10 cellular contexts compared by ENCODE assay signal in genomic region chr5:157549283-157549629, GRCh38. TPM values are rescaled to one million over a fixed set of nuclear protein-coding genes. Genes with fewer than 3 reads are reported as not detected.
DNase-seq lines count a peak whose midpoint lies in the region; ATAC-seq and TF ChIP-seq lines count a peak whose summit lies in the region.
"Had no signal": no experiment of that assay in that cellular context is flagged by ENCODE, and none has a peak within 500 bp of the region (broad histone marks: within the 10 kb centered on the region; RNA-seq: fewer than 3 reads in every experiment).

No MANE protein-coding gene starts in this region.

- no peaks in the 10 kb centered on the region for H3K9me3 Mint-ChIP-seq in activated T-cell treated with anti-CD3 and anti-CD28 coated beads, Interleukin-2, amount 50 U/mL, for 72 hours
- no peaks in the 10 kb centered on the region for H3K9me3 Mint-ChIP-seq in effector memory CD8-positive, alpha-beta T cell
- no peaks in the 10 kb centered on the region for H3K9me3 Mint-ChIP-seq in stimulated activated memory B cell treated with anti-CD40 and anti-IgM and Interleukin-4, amounts not matched to agents 10 μg/mL and 1 μg/mL and 100 μg/mL, for 72 hours

- no peak for TF ChIP-seq CTCF in Peyer's patch (IDR thresholded peaks at IDR 0.05)

- no peak for ATAC-seq in activated T-cell treated with anti-CD3 and anti-CD28 coated beads, Interleukin-2, amount 50 U/mL, for 72 hours (replicated peaks in 1 of 2)
- ATAC-seq in effector memory CD8-positive, alpha-beta T cell (replicated peaks) = no peak
- no peak for ATAC-seq in stimulated activated memory B cell treated with anti-CD40 and anti-IgM and Interleukin-4, amounts not matched to agents 10 μg/mL and 1 μg/mL and 100 μg/mL, for 72 hours
- ATAC-seq in GM21526 (IDR thresholded peaks at IDR 0.05; ENCODE audit: low FRiP score, unreplicated experiment) (no peak), GM18502 (IDR thresholded peaks at IDR 0.05; ENCODE audit: poor library complexity, unreplicated experiment) (no peak)

- H3K9me3 ChIP-seq in Peyer's patch = no peaks in the 10 kb centered on the region

- no peaks in the 10 kb centered on the region for H3K36me3 ChIP-seq in Peyer's patch

- H3K4me3 Mint-ChIP-seq in activated T-cell treated with anti-CD3 and anti-CD28 coated beads, Interleukin-2, amount 50 U/mL, for 72 hours = peak overlapping the region; percentile 42 to 66
- H3K4me3 Mint-ChIP-seq in effector memory CD8-positive, alpha-beta T cell = peak overlapping the region; percentile 32 to 57
- peak overlapping the region; percentile 33 for H3K4me3 Mint-ChIP-seq in stimulated activated memory B cell treated with anti-CD40 and anti-IgM and Interleukin-4, amounts not matched to agents 10 μg/mL and 1 μg/mL and 100 μg/mL, for 72 hours
- H3K4me3 Mint-ChIP-seq: type B pancreatic cell had no signal

- H3K27ac ChIP-seq in Peyer's patch = peak overlapping the region in 3 of 4 donors; percentile 44 to 84 (median 62)

- no peak for TF ChIP-seq POLR2A in Peyer's patch (IDR thresholded peaks at IDR 0.05)

- H3K4me3 ChIP-seq in Peyer's patch = no peak overlapping the region

- no peak for DNase-seq in activated T-cell treated with anti-CD3 and anti-CD28 coated beads, Interleukin-2, amount 50 U/mL, for 72 hours
- no peak for DNase-seq in activated T-cell treated with anti-CD3 and anti-CD28 coated beads, Interleukin-2, amount 50 U/mL, for 1 hour
- DNase-seq in Peyer's patch = peak in 1 of 3 donors; percentile 4
- DNase-seq in effector memory CD8-positive, alpha-beta T cell = no peak
- DNase-seq in HPDE6-E6E7 (ENCODE audit: extremely low spot score) = no peak
- DNase-seq: occipital lobe had no signal

- peak overlapping the region; percentile 61 for H3K27ac Mint-ChIP-seq in activated T-cell treated with anti-CD3 and anti-CD28 coated beads, Interleukin-2, amount 50 U/mL, for 72 hours
- peak overlapping the region in 1 of 2 donors; percentile 76 for H3K27ac Mint-ChIP-seq in effector memory CD8-positive, alpha-beta T cell
- peak overlapping the region; percentile 75 for H3K27ac Mint-ChIP-seq in stimulated activated memory B cell treated with anti-CD40 and anti-IgM and Interleukin-4, amounts not matched to agents 10 μg/mL and 1 μg/mL and 100 μg/mL, for 72 hours
- H3K27ac Mint-ChIP-seq: type B pancreatic cell had no signal

- H3K27me3 Mint-ChIP-seq in activated T-cell treated with anti-CD3 and anti-CD28 coated beads, Interleukin-2, amount 50 U/mL, for 72 hours (ENCODE audit: low read depth) = no peaks in the 10 kb centered on the region
- no peaks in the 10 kb centered on the region for H3K27me3 Mint-ChIP-seq in effector memory CD8-positive, alpha-beta T cell
- H3K27me3 Mint-ChIP-seq in stimulated activated memory B cell treated with anti-CD40 and anti-IgM and Interleukin-4, amounts not matched to agents 10 μg/mL and 1 μg/mL and 100 μg/mL, for 72 hours = no peaks in the 10 kb centered on the region
- H3K27me3 Mint-ChIP-seq: type B pancreatic cell had no signal

- H3K36me3 Mint-ChIP-seq in activated T-cell treated with anti-CD3 and anti-CD28 coated beads, Interleukin-2, amount 50 U/mL, for 72 hours (ENCODE audit: insufficient read depth in 2 of 2) = peaks cover 13 to 16% of the 10 kb centered on the region in 2 donors
- H3K36me3 Mint-ChIP-seq in effector memory CD8-positive, alpha-beta T cell (ENCODE audit: insufficient read depth) = peaks cover 12% of the 10 kb centered on the region
- peaks cover 36% of the 10 kb centered on the region for H3K36me3 Mint-ChIP-seq in stimulated activated memory B cell treated with anti-CD40 and anti-IgM and Interleukin-4, amounts not matched to agents 10 μg/mL and 1 μg/mL and 100 μg/mL, for 72 hours
- H3K36me3 Mint-ChIP-seq: type B pancreatic cell had no signal

- peaks cover 66% of the 10 kb centered on the region for H3K4me1 Mint-ChIP-seq in activated T-cell treated with anti-CD3 and anti-CD28 coated beads, Interleukin-2, amount 50 U/mL, for 72 hours (ENCODE audit: low read depth)
- peaks cover 41 to 60% of the 10 kb centered on the region in 2 donors for H3K4me1 Mint-ChIP-seq in effector memory CD8-positive, alpha-beta T cell (ENCODE audit: low read depth in 2 of 2)
- peaks cover 87% of the 10 kb centered on the region for H3K4me1 Mint-ChIP-seq in stimulated activated memory B cell treated with anti-CD40 and anti-IgM and Interleukin-4, amounts not matched to agents 10 μg/mL and 1 μg/mL and 100 μg/mL, for 72 hours

- peaks cover 0 to 53% (median 22%) of the 10 kb centered on the region in 4 donors for H3K4me1 ChIP-seq in Peyer's patch

- H3K27me3 ChIP-seq in Peyer's patch = no peaks in the 10 kb centered on the region

RNA-seq across cellular contexts. Expression of gene ADAM19, which starts 26.3 kb away (rescaled TPM):
- total RNA-seq in activated T-cell treated with anti-CD3 and anti-CD28 coated beads, Interleukin-2, amount 50 U/mL, for 72 hours = 100 to 1,000 TPM in 1 of 2 donors, 10 to 100 TPM in 1; 50.2 to 127 TPM
- total RNA-seq in Peyer's patch = 10 to 100 TPM in 1 of 4 donors, 1 to 10 TPM in 3; 1.1 to 47.9 (median 5.4) TPM
